Comparison of ENCODE assay signal across 8 cellular contexts in the genomic region with DNA sequence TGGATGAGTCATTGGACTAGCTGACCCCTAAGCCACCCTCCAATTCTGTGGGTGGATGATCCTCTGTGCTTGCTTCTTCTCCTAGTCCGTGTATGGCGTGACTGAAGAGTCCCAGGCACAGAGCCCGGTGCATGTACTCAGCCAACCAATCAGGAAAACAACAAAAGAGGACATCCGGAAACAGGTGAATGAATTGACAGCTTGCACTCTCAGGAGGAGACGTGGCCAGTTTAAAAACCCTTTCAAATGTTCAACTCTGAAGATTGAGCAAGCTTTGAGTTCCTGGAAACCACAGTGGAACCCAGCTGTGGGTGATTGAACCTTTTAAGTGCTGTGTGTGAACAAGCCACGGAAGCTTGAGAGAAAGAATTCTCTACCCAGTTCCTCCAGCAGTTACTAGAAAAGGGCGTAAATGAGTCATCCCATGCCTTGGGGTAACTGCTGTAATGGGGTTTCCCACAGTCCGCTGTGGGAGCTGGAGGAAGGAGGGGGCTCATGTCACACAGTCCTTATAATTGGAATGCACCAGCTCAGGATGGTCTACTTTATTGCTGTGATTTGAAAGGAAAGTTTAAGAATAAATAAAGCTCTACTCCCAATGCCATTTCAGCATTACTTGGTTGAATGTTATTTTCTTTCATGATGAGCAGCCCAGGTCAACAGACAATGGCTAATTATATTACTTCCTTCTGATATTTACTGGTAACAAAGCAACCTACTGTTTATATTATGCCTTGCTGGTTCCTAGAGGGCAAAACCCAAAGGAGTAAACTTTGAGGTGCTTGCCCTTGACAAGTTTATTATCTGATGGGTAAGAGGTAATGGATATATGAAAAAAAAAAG.
A peak's percentile ranks its signal among the peaks of the same experiment; 100 is the strongest.
DNase-seq lines count a peak whose midpoint lies in the region; ATAC-seq and TF ChIP-seq lines count a peak whose summit lies in the region.

No MANE protein-coding gene starts in this region.

- ATAC-seq in GM18511 (IDR thresholded peaks at IDR 0.05; ENCODE audit: unreplicated experiment) (peak; percentile 89), HG02798 (IDR thresholded peaks at IDR 0.05; ENCODE audit: poor library complexity, unreplicated experiment) (peak; percentile 82)

- peak overlapping the region; percentile 35 for H3K4me3 Mint-ChIP-seq in activated T-helper 2 cell treated with anti-CD3 and anti-CD28 coated beads, Interferon-gamma antibody, Interleukin-2, Interleukin-4, amounts not matched to agents 10 μg/mL and 5 μg/mL and 100 μg/mL, durations not matched to agents 14 hours and 24 hours and 36 hours (ENCODE audit: low read depth)

- H3K4me1 ChIP-seq in sigmoid colon: no peaks in the 10 kb centered on the region
- peaks cover 12% of the 10 kb centered on the region for H3K4me1 ChIP-seq in HAP-1

- H3K36me3 Mint-ChIP-seq in activated T-helper 2 cell treated with anti-CD3 and anti-CD28 coated beads, Interferon-gamma antibody, Interleukin-2, Interleukin-4, amounts not matched to agents 10 μg/mL and 5 μg/mL and 100 μg/mL, durations not matched to agents 14 hours and 24 hours and 36 hours (ENCODE audit: low read depth): peaks cover 3% of the 10 kb centered on the region

- TF ChIP-seq CTCF in sigmoid colon (IDR thresholded peaks at IDR 0.05): no peak

- no peak for TF ChIP-seq EP300 in sigmoid colon (IDR thresholded peaks at IDR 0.05)

- H3K4me1 Mint-ChIP-seq in activated T-helper 2 cell treated with anti-CD3 and anti-CD28 coated beads, Interferon-gamma antibody, Interleukin-2, Interleukin-4, amounts not matched to agents 10 μg/mL and 5 μg/mL and 100 μg/mL, durations not matched to agents 14 hours and 24 hours and 36 hours (ENCODE audit: low read depth): peaks cover 69% of the 10 kb centered on the region

- no peak for TF ChIP-seq POLR2A in sigmoid colon (IDR thresholded peaks at IDR 0.05)

- H3K27ac ChIP-seq in sigmoid colon: no peak overlapping the region

- peak; percentile 84 for DNase-seq in NOMO-1 treated with DMSO at 0.1 percent for 48 hours (lab: John Stamatoyannopoulos, UW; ENCODE audit: unreplicated experiment)
- DNase-seq in activated T-helper 2 cell treated with anti-CD3 and anti-CD28 coated beads, Interferon-gamma antibody, Interleukin-2, Interleukin-4, amounts not matched to agents 10 μg/mL and 5 μg/mL and 100 μg/mL, durations not matched to agents 14 hours and 24 hours and 36 hours (ENCODE audit: low spot score): peak; percentile 80
- peak; percentile 30 for DNase-seq in iPS DF 19.7 (ENCODE audit: low read depth, low spot score)
- DNase-seq in stimulated activated CD8-positive, alpha-beta memory T cell treated with anti-CD3 and anti-CD28 coated beads, Interleukin-15, amount 100 ng/mL, for 24 hours (ENCODE audit: low read depth): peak; percentile 14
- no peak for DNase-seq in sigmoid colon
- DNase-seq in HAP-1 (ENCODE audit: low spot score in 2 of 2): no peak

- WGBS in sigmoid colon, 2 donors: 27 to 53% methylated on average over 8 of the region's 8 CpGs

- H3K27ac Mint-ChIP-seq in activated T-helper 2 cell treated with anti-CD3 and anti-CD28 coated beads, Interferon-gamma antibody, Interleukin-2, Interleukin-4, amounts not matched to agents 10 μg/mL and 5 μg/mL and 100 μg/mL, durations not matched to agents 14 hours and 24 hours and 36 hours: peak overlapping the region; percentile 73

- no peaks in the 10 kb centered on the region for H3K27me3 ChIP-seq in sigmoid colon
- H3K27me3 ChIP-seq in HAP-1 (ENCODE audit: low read depth): no peaks in the 10 kb centered on the region

- H3K4me3 ChIP-seq in sigmoid colon: no peak overlapping the region
- no peak overlapping the region for H3K4me3 ChIP-seq in HAP-1

- H3K9me3 Mint-ChIP-seq in activated T-helper 2 cell treated with anti-CD3 and anti-CD28 coated beads, Interferon-gamma antibody, Interleukin-2, Interleukin-4, amounts not matched to agents 10 μg/mL and 5 μg/mL and 100 μg/mL, durations not matched to agents 14 hours and 24 hours and 36 hours: peaks cover under 1% of the 10 kb centered on the region

- in situ Hi-C loops in HAP-1 (cut with MboI; ENCODE audit: low sequenced_read_pairs): no loop called here

- H3K9me3 ChIP-seq in sigmoid colon (no peaks in the 10 kb centered on the region), HAP-1 (no peaks in the 10 kb centered on the region)

- H3K36me3 ChIP-seq in sigmoid colon (no peaks in the 10 kb centered on the region), HAP-1 (replicated peaks) (no peaks in the 10 kb centered on the region)

- H3K27me3 Mint-ChIP-seq in activated T-helper 2 cell treated with anti-CD3 and anti-CD28 coated beads, Interferon-gamma antibody, Interleukin-2, Interleukin-4, amounts not matched to agents 10 μg/mL and 5 μg/mL and 100 μg/mL, durations not matched to agents 14 hours and 24 hours and 36 hours (ENCODE audit: low read depth): peaks cover 5% of the 10 kb centered on the region

- intact Hi-C loops in activated T-helper 2 cell treated with anti-CD3 and anti-CD28 coated beads, Interferon-gamma antibody, Interleukin-2, Interleukin-4, amounts not matched to agents 10 μg/mL and 5 μg/mL and 100 μg/mL, durations not matched to agents 14 hours and 24 hours and 36 hours (cut with micrococcal nuclease): loop anchor here (2.0 to 5.0 kb wide), 6 partner anchors 26 to 510 kb away; no protein-coding TSS in a partner anchor
- intact Hi-C loops in sigmoid colon (cut with DNase I): no loop called here

Comparison
In these comparisons a context has a peak if more than half of its experiments do, and no peak if none do; other contexts are left out.
1. DNase-seq: peak in NOMO-1 treated with DMSO at 0.1 percent for 48 hours (single experiment), activated T-helper 2 cell treated with anti-CD3 and anti-CD28 coated beads, Interferon-gamma antibody, Interleukin-2, Interleukin-4, amounts not matched to agents 10 μg/mL and 5 μg/mL and 100 μg/mL, durations not matched to agents 14 hours and 24 hours and 36 hours (single experiment), iPS DF 19.7 (single experiment) and stimulated activated CD8-positive, alpha-beta memory T cell treated with anti-CD3 and anti-CD28 coated beads, Interleukin-15, amount 100 ng/mL, for 24 hours (single experiment); none in sigmoid colon (single experiment) and HAP-1 (0 of 2).